In the genomic region with DNA sequence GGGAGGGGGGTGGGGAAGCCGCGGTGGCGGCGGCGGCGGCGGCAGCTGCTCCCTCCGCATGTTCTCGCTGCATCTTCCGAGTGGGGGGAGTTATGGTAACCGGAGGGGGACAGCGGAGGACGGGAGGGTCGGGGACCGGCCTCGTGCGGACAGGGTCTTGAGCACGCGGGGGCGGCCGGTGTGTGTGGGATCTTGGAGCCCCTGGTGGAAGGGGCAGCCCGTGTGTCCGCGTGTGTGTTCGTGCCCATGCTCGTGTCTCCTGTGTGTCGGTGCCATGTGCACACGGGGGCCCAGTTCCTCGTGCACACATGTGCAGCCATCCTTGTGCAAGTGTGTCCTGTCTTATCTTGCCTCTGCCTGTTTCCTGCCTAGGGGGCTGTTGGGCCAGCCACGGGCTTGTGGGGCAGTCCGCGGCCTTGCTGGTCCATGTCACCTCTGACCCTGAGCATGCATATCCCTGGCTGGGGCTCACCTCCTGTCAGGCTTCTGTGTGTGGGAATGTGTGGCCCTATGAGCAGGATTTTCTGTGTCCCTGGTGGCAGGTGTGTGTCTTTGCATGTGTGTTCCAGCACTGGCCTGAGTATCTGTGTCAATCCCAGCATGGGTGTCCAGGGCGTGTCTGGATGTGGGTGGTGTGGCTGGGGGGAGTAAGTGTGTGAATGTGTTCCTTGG, we compare ENCODE assay signal across 8 cellular contexts. TPM values are rescaled to one million over a fixed set of nuclear protein-coding genes. Genes with fewer than 3 reads are reported as not detected.
DNase-seq lines count a peak whose midpoint lies in the region; ATAC-seq and TF ChIP-seq lines count a peak whose summit lies in the region.

No MANE protein-coding gene starts in this region.

- no peaks in the 10 kb centered on the region for H3K9me3 ChIP-seq in parathyroid adenoma (ENCODE audit: control insufficient read depth, low read length)

- H3K27ac ChIP-seq in parathyroid adenoma, result peak overlapping the region; percentile 72

- TF ChIP-seq CTCF in LNCAP (IDR thresholded peaks at IDR 0.05) (peak; percentile 24; the same call in 1 of the 2 replicates), foreskin fibroblast (IDR thresholded peaks at IDR 0.05; ENCODE audit: low read depth, low read length) (peak; percentile 22), parathyroid adenoma (IDR thresholded peaks at IDR 0.05) (peak; percentile 36)

- H3K27me3 ChIP-seq in parathyroid adenoma (ENCODE audit: control insufficient read depth, insufficient read depth, low read length), result no peaks in the 10 kb centered on the region

- H3K4me2 ChIP-seq in parathyroid adenoma (ENCODE audit: low read length), result peak overlapping the region; percentile 70

- peaks cover 18% of the 10 kb centered on the region for H3K4me1 ChIP-seq in parathyroid adenoma

- peak overlapping the region; percentile 70 for H2AFZ ChIP-seq in parathyroid adenoma

- no peak overlapping the region for H3K9ac ChIP-seq in parathyroid adenoma

- H3K27me3 Mint-ChIP-seq in activated CD8-positive, alpha-beta T cell treated with anti-CD3 and anti-CD28 coated beads, Interleukin-2, amount 10 ng/mL, durations not matched to agents 7 days and 5 days (ENCODE audit: low read depth), result no peaks in the 10 kb centered on the region

- peaks cover 12% of the 10 kb centered on the region for H3K36me3 Mint-ChIP-seq in activated CD8-positive, alpha-beta T cell treated with anti-CD3 and anti-CD28 coated beads, Interleukin-2, amount 10 ng/mL, durations not matched to agents 7 days and 5 days (ENCODE audit: low read depth)

- H3K4me1 Mint-ChIP-seq in activated CD8-positive, alpha-beta T cell treated with anti-CD3 and anti-CD28 coated beads, Interleukin-2, amount 10 ng/mL, durations not matched to agents 7 days and 5 days (ENCODE audit: low read depth), result peaks cover 78% of the 10 kb centered on the region

- POLR2A ChIA-PET in activated CD8-positive, alpha-beta T cell treated with anti-CD3 and anti-CD28 coated beads, Interleukin-2, amount 10 ng/mL, durations not matched to agents 7 days and 5 days (lab: Charles Lee), result interaction anchor here (1.2 to 1.3 kb wide), 2 partner anchors 11 to 152 kb away, joined by 3 read pairs; a partner anchor contains a TSS

- CTCF ChIA-PET in activated CD8-positive, alpha-beta T cell treated with anti-CD3 and anti-CD28 coated beads, Interleukin-2, amount 10 ng/mL, durations not matched to agents 7 days and 5 days (lab: Charles Lee), result interaction anchor here (0.9 to 4.1 kb wide), 8 partner anchors 9 to 152 kb away, joined by 3 to 21 read pairs (median 3); a partner anchor contains a TSS

- H3K27ac Mint-ChIP-seq in activated CD8-positive, alpha-beta T cell treated with anti-CD3 and anti-CD28 coated beads, Interleukin-2, amount 10 ng/mL, durations not matched to agents 7 days and 5 days, result peak overlapping the region; percentile 86

- ATAC-seq in activated CD8-positive, alpha-beta T cell treated with anti-CD3 and anti-CD28 coated beads, Interleukin-2, amount 10 ng/mL, durations not matched to agents 7 days and 5 days, result peak; percentile 20
- ATAC-seq in HG02610 (IDR thresholded peaks at IDR 0.05; ENCODE audit: unreplicated experiment) (no peak), GM21528 (IDR thresholded peaks at IDR 0.05; ENCODE audit: low FRiP score, unreplicated experiment) (no peak)

- H3K4me3 ChIP-seq in foreskin fibroblast (ENCODE audit: low read depth in 1 of 2, low read length in 2 of 2), result peak overlapping the region; percentile 48 to 55
- H3K4me3 ChIP-seq in parathyroid adenoma (ENCODE audit: low read depth, low read length), result peak overlapping the region; percentile 46

- DNase-seq in NCI-H146 (lab: John Stamatoyannopoulos, UW) (peak; percentile 58), NCI-H146 treated with DMSO at 0.1 percent for 48 hours (lab: John Stamatoyannopoulos, UW; ENCODE audit: unreplicated experiment) (no peak), foreskin fibroblast (peak in 1 of 2 donors; percentile 58)
- DNase-seq in activated CD8-positive, alpha-beta T cell treated with anti-CD3 and anti-CD28 coated beads, Interleukin-2, amount 10 ng/mL, durations not matched to agents 7 days and 5 days, result peak; percentile 55

- peaks cover 5% of the 10 kb centered on the region for H3K79me2 ChIP-seq in parathyroid adenoma

- H3K36me3 ChIP-seq in parathyroid adenoma (ENCODE audit: control insufficient read depth, insufficient read depth, low read length), result no peaks in the 10 kb centered on the region

- peak overlapping the region; percentile 84 for H3K4me3 Mint-ChIP-seq in activated CD8-positive, alpha-beta T cell treated with anti-CD3 and anti-CD28 coated beads, Interleukin-2, amount 10 ng/mL, durations not matched to agents 7 days and 5 days

- H3K9me3 Mint-ChIP-seq in activated CD8-positive, alpha-beta T cell treated with anti-CD3 and anti-CD28 coated beads, Interleukin-2, amount 10 ng/mL, durations not matched to agents 7 days and 5 days (ENCODE audit: insufficient read depth), result no peaks in the 10 kb centered on the region

RNA-seq across cellular contexts. Expression of a gene that starts 8.5 kb away (rescaled TPM):
- 10 to 100 TPM; 42.0 to 48.2 TPM for total RNA-seq in activated CD8-positive, alpha-beta T cell treated with anti-CD3 and anti-CD28 coated beads, Interleukin-2, amount 10 ng/mL, durations not matched to agents 7 days and 5 days

RNA-seq across cellular contexts. Expression of a gene that starts 10.4 kb away (rescaled TPM):
- 100 to 1,000 TPM; 179 to 187 TPM for total RNA-seq in activated CD8-positive, alpha-beta T cell treated with anti-CD3 and anti-CD28 coated beads, Interleukin-2, amount 10 ng/mL, durations not matched to agents 7 days and 5 days

RNA-seq across cellular contexts. Expression of a gene that starts 17.5 kb away (rescaled TPM):
- 10 to 100 TPM; 35.9 to 36.5 TPM for total RNA-seq in activated CD8-positive, alpha-beta T cell treated with anti-CD3 and anti-CD28 coated beads, Interleukin-2, amount 10 ng/mL, durations not matched to agents 7 days and 5 days

RNA-seq across cellular contexts. Expression of a gene that starts 26.0 kb away (rescaled TPM):
- total RNA-seq in activated CD8-positive, alpha-beta T cell treated with anti-CD3 and anti-CD28 coated beads, Interleukin-2, amount 10 ng/mL, durations not matched to agents 7 days and 5 days, result 1 to 10 TPM; 7.3 to 9.0 TPM

RNA-seq across cellular contexts. Expression of a gene that starts 36.7 kb away (rescaled TPM):
- total RNA-seq in activated CD8-positive, alpha-beta T cell treated with anti-CD3 and anti-CD28 coated beads, Interleukin-2, amount 10 ng/mL, durations not matched to agents 7 days and 5 days, result 100 to 1,000 TPM; 175 to 180 TPM
